ENCODE assay signal across 10 cellular contexts in genomic region chr1:224851850-224852261, GRCh38.
DNase-seq lines count a peak whose midpoint lies in the region; ATAC-seq and TF ChIP-seq lines count a peak whose summit lies in the region.
"Had no signal": no experiment of that assay in that cellular context is flagged by ENCODE, and none has a peak within 500 bp of the region (broad histone marks: within the 10 kb centered on the region; RNA-seq: fewer than 3 reads in every experiment).

No MANE protein-coding gene starts in this region.

- H3K9me3 ChIP-seq in right cardiac atrium (ENCODE audit: control insufficient read depth, low read length) (no peaks in the 10 kb centered on the region), left ventricle myocardium inferior (replicated peaks) (no peaks in the 10 kb centered on the region)
- H3K9me3 ChIP-seq: BLaER1 treated with 17β-estradiol and CSF1 and Interleukin-3, amounts not matched to agents 10 nM and 100 nM had no signal

- ATAC-seq in right cardiac atrium = peak; percentile 13 to 38
- peak; percentile 19 for ATAC-seq in HG02763 (IDR thresholded peaks at IDR 0.05; ENCODE audit: unreplicated experiment)
- ATAC-seq in activated T-helper 17 cell treated with anti-CD3 and anti-CD28 coated beads, Interleukin-2, amount 50 U/mL, for 72 hours (replicated peaks) = peak; percentile 16
- no peak for ATAC-seq in HG03097 (IDR thresholded peaks at IDR 0.05; ENCODE audit: low FRiP score, unreplicated experiment)
- ATAC-seq: naive thymus-derived CD8-positive, alpha-beta T cell had no signal

- no peak overlapping the region for H3K27ac Mint-ChIP-seq in activated T-helper 17 cell treated with anti-CD3 and anti-CD28 coated beads, Interleukin-2, amount 50 U/mL, for 72 hours
- H3K27ac Mint-ChIP-seq: naive thymus-derived CD8-positive, alpha-beta T cell had no signal

- H3K27me3 ChIP-seq in right cardiac atrium (ENCODE audit: control insufficient read depth, insufficient read depth) = no peaks in the 10 kb centered on the region
- no peaks in the 10 kb centered on the region for H3K27me3 ChIP-seq in left ventricle myocardium inferior (ENCODE audit: low read depth)
- no peaks in the 10 kb centered on the region for H3K27me3 ChIP-seq in dorsolateral prefrontal cortex
- H3K27me3 ChIP-seq: BLaER1 treated with 17β-estradiol and CSF1 and Interleukin-3, amounts not matched to agents 10 nM and 100 nM had no signal

- H3K4me1 ChIP-seq in right cardiac atrium (ENCODE audit: control insufficient read depth, insufficient read depth, low read length) (no peaks in the 10 kb centered on the region), left ventricle myocardium inferior (no peaks in the 10 kb centered on the region)

- H3K27ac ChIP-seq in right cardiac atrium (ENCODE audit: low read length) = no peak overlapping the region
- no peak overlapping the region for H3K27ac ChIP-seq in left ventricle myocardium inferior (replicated peaks)
- H3K27ac ChIP-seq in dorsolateral prefrontal cortex = no peak overlapping the region
- H3K27ac ChIP-seq: BLaER1 treated with 17β-estradiol and CSF1 and Interleukin-3, amounts not matched to agents 10 nM and 100 nM had no signal

- no peak overlapping the region for H3K4me3 Mint-ChIP-seq in activated T-helper 17 cell treated with anti-CD3 and anti-CD28 coated beads, Interleukin-2, amount 50 U/mL, for 72 hours
- H3K4me3 Mint-ChIP-seq: naive thymus-derived CD8-positive, alpha-beta T cell had no signal

- WGBS in right cardiac atrium = 65% methylated on average over 9 of the region's 9 CpGs

- DNase-seq in right cardiac atrium = no peak
- no peak for DNase-seq in left ventricle myocardium inferior
- no peak for DNase-seq in dorsolateral prefrontal cortex
- DNase-seq in activated CD8-positive, alpha-beta memory T cell treated with anti-CD3 and anti-CD28 coated beads, Interleukin-2, amount 50 U/mL, for 48 hours = no peak
- no peak for DNase-seq in GM13977 (ENCODE audit: low spot score)

- no peaks in the 10 kb centered on the region for H3K9me3 Mint-ChIP-seq in activated T-helper 17 cell treated with anti-CD3 and anti-CD28 coated beads, Interleukin-2, amount 50 U/mL, for 72 hours

- H3K4me3 ChIP-seq in right cardiac atrium (ENCODE audit: low read length) = no peak overlapping the region
- H3K4me3 ChIP-seq in left ventricle myocardium inferior = no peak overlapping the region
- H3K4me3 ChIP-seq in dorsolateral prefrontal cortex = no peak overlapping the region
- H3K4me3 ChIP-seq: BLaER1 treated with 17β-estradiol and CSF1 and Interleukin-3, amounts not matched to agents 10 nM and 100 nM had no signal

- no peaks in the 10 kb centered on the region for H3K36me3 ChIP-seq in left ventricle myocardium inferior
- H3K36me3 ChIP-seq: BLaER1 treated with 17β-estradiol and CSF1 and Interleukin-3, amounts not matched to agents 10 nM and 100 nM had no signal

- TF ChIP-seq CTCF in left ventricle myocardium inferior (IDR thresholded peaks at IDR 0.05; ENCODE audit: borderline replicate concordance) = no peak
- TF ChIP-seq CTCF in dorsolateral prefrontal cortex (IDR thresholded peaks at IDR 0.05 in 54 of 56, conservative IDR thresholded peaks at IDR 0.05 in 2 of 56; ENCODE audit: low read depth in 1 of 56, partially characterized antibody in 56 of 56) = peak in 5 of 56 donors; percentile 2 to 10 (median 2)
- no peak for TF ChIP-seq CTCF in GM13977 (IDR thresholded peaks at IDR 0.05; ENCODE audit: extremely low read depth, insufficient read depth, missing control alignments)

- H3K4me1 Mint-ChIP-seq in activated T-helper 17 cell treated with anti-CD3 and anti-CD28 coated beads, Interleukin-2, amount 50 U/mL, for 72 hours = no peaks in the 10 kb centered on the region
- H3K4me1 Mint-ChIP-seq: naive thymus-derived CD8-positive, alpha-beta T cell had no signal

- H3K36me3 Mint-ChIP-seq in activated T-helper 17 cell treated with anti-CD3 and anti-CD28 coated beads, Interleukin-2, amount 50 U/mL, for 72 hours (ENCODE audit: low read depth) = no peaks in the 10 kb centered on the region
- H3K36me3 Mint-ChIP-seq: naive thymus-derived CD8-positive, alpha-beta T cell had no signal

- in situ Hi-C loops in GM13977 (cut with MboI; ENCODE audit: low pct_unique_long_range_greater_than_20kb, low sequenced_read_pairs, unreplicated experiment) = loop anchor here (10.0 kb wide), 1 partner anchor 337 kb away; no protein-coding TSS in a partner anchor

- intact Hi-C loops in right cardiac atrium (cut with DNase I) (loop anchor here (2.0 to 10.0 kb wide), 5 partner anchors 207 to 340 kb away; no protein-coding TSS in a partner anchor), left ventricle myocardium inferior (cut with micrococcal nuclease) (loop anchor here (5.0 to 10.0 kb wide), 2 partner anchors 207 to 340 kb away; no protein-coding TSS in a partner anchor), dorsolateral prefrontal cortex (cut with DNase I) (loop anchor here (2.0 to 5.0 kb wide), 2 partner anchors 207 to 340 kb away; no protein-coding TSS in a partner anchor)

- H3K27me3 Mint-ChIP-seq in activated T-helper 17 cell treated with anti-CD3 and anti-CD28 coated beads, Interleukin-2, amount 50 U/mL, for 72 hours = peaks cover 4% of the 10 kb centered on the region
